ENCODE assay signal across 25 cellular contexts in genomic region chr10:76509501-76509900, GRCh38.
DNase-seq lines count a peak whose midpoint lies in the region; TF ChIP-seq lines count a peak whose summit lies in the region.
"Had no signal": no experiment of that assay in that cellular context is flagged by ENCODE, and none has a peak within 500 bp of the region (broad histone marks: within the 10 kb centered on the region; RNA-seq: fewer than 3 reads in every experiment).

No MANE protein-coding gene starts in this region.

- H3K9ac ChIP-seq in adipocyte (ENCODE audit: low read length), result peak overlapping the region; percentile 2
- no peak overlapping the region for H3K9ac ChIP-seq in neural progenitor cell

- peaks cover 7% of the 10 kb centered on the region for H3K36me3 Mint-ChIP-seq in neural progenitor cell
- H3K36me3 Mint-ChIP-seq: naive thymus-derived CD8-positive, alpha-beta T cell had no signal

- H3K4me3 ChIP-seq in adipocyte (ENCODE audit: low read length) (no peak overlapping the region), fibroblast of pulmonary artery (replicated peaks; ENCODE audit: low read depth, low read length) (no peak overlapping the region), neural progenitor cell (no peak overlapping the region), dorsolateral prefrontal cortex (no peak overlapping the region)
- H3K4me3 ChIP-seq: gastrocnemius medialis, GM12878, spleen had no signal

- H3K79me2 ChIP-seq in neural progenitor cell (ENCODE audit: low read depth), result no peaks in the 10 kb centered on the region

- H3K27me3 ChIP-seq in adipocyte (replicated peaks; ENCODE audit: control insufficient read depth, insufficient read depth, low read length) (no peaks in the 10 kb centered on the region), neural progenitor cell (no peaks in the 10 kb centered on the region), dorsolateral prefrontal cortex (peaks cover 0 to 12% (median 0%) of the 10 kb centered on the region in 45 donors)
- H3K27me3 ChIP-seq: brain microvascular endothelial cell, gastrocnemius medialis, spleen had no signal

- H3K4me1 Mint-ChIP-seq in neural progenitor cell, result peaks cover 7% of the 10 kb centered on the region
- H3K4me1 Mint-ChIP-seq: naive thymus-derived CD8-positive, alpha-beta T cell; T-helper 17 cell had no signal

- DNase-seq in CD1c-positive myeloid dendritic cell (ENCODE audit: extremely low spot score) (peak; percentile 11), adipocyte (ENCODE audit: low read depth) (no peak), fibroblast of pulmonary artery (ENCODE audit: low read depth) (peak; percentile 30), neural progenitor cell (ENCODE audit: low spot score) (peak; percentile 5), DMS 273 (lab: John Stamatoyannopoulos, UW; ENCODE audit: unreplicated experiment) (no peak), dorsolateral prefrontal cortex (no peak), NOMO-1 treated with DMSO at 0.1 percent for 48 hours (lab: John Stamatoyannopoulos, UW; ENCODE audit: unreplicated experiment) (no peak)
- DNase-seq in activated CD8-positive, alpha-beta memory T cell treated with anti-CD3 and anti-CD28 coated beads, Interleukin-2, amount 50 U/mL, for 4 hours, result no peak
- DNase-seq: activated CD4-positive, alpha-beta T cell treated with anti-CD3 and anti-CD28 coated beads for 1 hour; activated CD8-positive, alpha-beta T cell treated with anti-CD3 and anti-CD28 coated beads, Interleukin-2, amount 10 ng/mL, durations not matched to agents 7 days and 5 days; activated effector memory CD4-positive, alpha-beta T cell treated with Interleukin-2 at 50 U/mL for 16 hours; brain microvascular endothelial cell; C1 segment of cervical spinal cord; effector CD4-positive, alpha-beta T cell; gastrocnemius medialis; midbrain; naive thymus-derived CD8-positive, alpha-beta T cell; NCI-H1417 treated with DMSO at 0.1 percent for 48 hours; NCI-H774; OCI-M1; retina; spleen; T-helper 17 cell had no signal

- intact Hi-C loops in dorsolateral prefrontal cortex (cut with DNase I), result no loop called here

- no peaks in the 10 kb centered on the region for H3K36me3 ChIP-seq in adipocyte (ENCODE audit: control insufficient read depth, insufficient read depth, low read length, severe bottlenecking)
- H3K36me3 ChIP-seq in neural progenitor cell, result no peaks in the 10 kb centered on the region
- H3K36me3 ChIP-seq: brain microvascular endothelial cell, gastrocnemius medialis, spleen had no signal

- no peaks in the 10 kb centered on the region for H3F3A ChIP-seq in neural progenitor cell (ENCODE audit: low read depth)

- H4K20me1 ChIP-seq in neural progenitor cell (ENCODE audit: low read depth), result no peaks in the 10 kb centered on the region

- TF ChIP-seq CTCF in fibroblast of pulmonary artery (IDR thresholded peaks at IDR 0.05; ENCODE audit: low read length, missing control alignments), result no peak
- TF ChIP-seq CTCF in neural progenitor cell (IDR thresholded peaks at IDR 0.05), result no peak
- no peak for TF ChIP-seq CTCF in dorsolateral prefrontal cortex (IDR thresholded peaks at IDR 0.05 in 54 of 56, conservative IDR thresholded peaks at IDR 0.05 in 2 of 56; ENCODE audit: low read depth in 1 of 56, partially characterized antibody in 56 of 56)

- H3K4me2 ChIP-seq in neural progenitor cell, result no peak overlapping the region

- peaks cover 19% of the 10 kb centered on the region for H3K9me3 Mint-ChIP-seq in neural progenitor cell

- peaks cover 3% of the 10 kb centered on the region for H3K27me3 Mint-ChIP-seq in neural progenitor cell (ENCODE audit: insufficient read depth, low read depth)
- H3K27me3 Mint-ChIP-seq: T-helper 17 cell had no signal

- no peak overlapping the region for H3K4me3 Mint-ChIP-seq in neural progenitor cell
- H3K4me3 Mint-ChIP-seq: activated CD8-positive, alpha-beta T cell treated with anti-CD3 and anti-CD28 coated beads, Interleukin-2, amount 10 ng/mL, durations not matched to agents 7 days and 5 days; naive thymus-derived CD8-positive, alpha-beta T cell; T-helper 17 cell; type B pancreatic cell had no signal

- peak overlapping the region; percentile 26 for H3K27ac Mint-ChIP-seq in neural progenitor cell
- H3K27ac Mint-ChIP-seq: activated CD8-positive, alpha-beta T cell treated with anti-CD3 and anti-CD28 coated beads, Interleukin-2, amount 10 ng/mL, durations not matched to agents 7 days and 5 days; naive thymus-derived CD8-positive, alpha-beta T cell; T-helper 17 cell; type B pancreatic cell had no signal

- peaks cover 16% of the 10 kb centered on the region for H3K9me3 ChIP-seq in adipocyte (ENCODE audit: control insufficient read depth, low read length)
- peaks cover 7% of the 10 kb centered on the region for H3K9me3 ChIP-seq in neural progenitor cell (ENCODE audit: low read depth)

- H2AFZ ChIP-seq in neural progenitor cell (replicated peaks), result peak overlapping the region; percentile 32

- H3K27ac ChIP-seq in neural progenitor cell (no peak overlapping the region), dorsolateral prefrontal cortex (no peak overlapping the region)
- H3K27ac ChIP-seq: brain microvascular endothelial cell, gastrocnemius medialis, spleen had no signal

- peaks cover 10% of the 10 kb centered on the region for H3K4me1 ChIP-seq in adipocyte (ENCODE audit: control insufficient read depth, insufficient read depth, low read length)
- H3K4me1 ChIP-seq in neural progenitor cell, result no peaks in the 10 kb centered on the region
- H3K4me1 ChIP-seq: gastrocnemius medialis, spleen had no signal

Comparison
In these comparisons a context has a peak if more than half of its experiments do, and no peak if none do; other contexts are left out.
1. DNase-seq: peak in CD1c-positive myeloid dendritic cell (single experiment), fibroblast of pulmonary artery (single experiment) and neural progenitor cell (single experiment); none in adipocyte (single experiment), DMS 273 (single experiment), dorsolateral prefrontal cortex (0 of 10), NOMO-1 treated with DMSO at 0.1 percent for 48 hours (single experiment) and activated CD8-positive, alpha-beta memory T cell treated with anti-CD3 and anti-CD28 coated beads, Interleukin-2, amount 50 U/mL, for 4 hours (single experiment).